8 cellular contexts compared by ENCODE assay signal in the genomic region with DNA sequence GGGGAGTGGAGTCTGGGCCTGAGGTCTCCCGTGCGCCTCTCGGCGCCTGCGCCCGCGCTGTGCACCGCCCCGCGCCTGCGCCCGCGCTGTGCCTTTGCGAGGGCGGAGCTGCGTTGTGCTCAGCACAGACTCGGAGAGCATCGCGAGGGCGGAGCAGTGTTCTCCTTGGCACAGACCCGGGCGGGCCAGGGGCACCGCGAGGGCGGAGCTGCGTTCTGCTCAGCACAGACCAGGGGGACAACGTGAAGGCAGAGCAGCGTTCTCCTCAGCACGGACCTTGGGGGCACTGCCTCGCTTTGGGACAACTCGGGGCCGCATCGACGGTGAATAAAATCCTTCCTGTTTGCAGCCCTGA.
A peak's percentile ranks its signal among the peaks of the same experiment; 100 is the strongest.
DNase-seq lines count a peak whose midpoint lies in the region; ATAC-seq, FAIRE-seq and TF ChIP-seq lines count a peak whose summit lies in the region.
"Not testable (repeated sequence)": the region's sequence is repeated elsewhere in the genome, so short reads cannot be mapped to it uniquely, and the experiment has no call there.

No MANE protein-coding gene starts in this region.

- H2BK12ac ChIP-seq in mesenchymal stem cell (ENCODE audit: low read length in 2 of 2), result not testable (repeated sequence)

- H2AFZ ChIP-seq in DND-41 (ENCODE audit: low read depth, low read length), result not testable (repeated sequence)
- H2AFZ ChIP-seq in PC-3 (ENCODE audit: low read length) (peak overlapping the region; percentile 61; the same call in 1 of the 2 replicates), astrocyte (ENCODE audit: low read depth, low read length) (peak overlapping the region; percentile 41), mesenchymal stem cell (ENCODE audit: low read depth, low read length) (peak overlapping the region; percentile 14)

- H3K4me2 ChIP-seq in DND-41 (ENCODE audit: insufficient read depth, low read length); mesenchymal stem cell (ENCODE audit: low read length, poor library complexity, severe bottlenecking): not testable (repeated sequence)
- H3K4me2 ChIP-seq in PC-3 (ENCODE audit: low read length), result peak overlapping the region; percentile 49; the same call in 1 of the 2 replicates
- peak overlapping the region; percentile 73 for H3K4me2 ChIP-seq in astrocyte (ENCODE audit: low read length)

- not testable (repeated sequence) for H3K9me3 Mint-ChIP-seq in astrocyte (ENCODE audit: unreplicated experiment)

- no CpG with 5 or more reads among the region's 34 CpGs for WGBS in mesenchymal stem cell

- not testable (repeated sequence) for H3K36me3 Mint-ChIP-seq in astrocyte (ENCODE audit: low read depth, unreplicated experiment)

- H4K20me1 ChIP-seq in DND-41 (ENCODE audit: insufficient read depth, low read length); PC-3 (ENCODE audit: low read length); astrocyte (ENCODE audit: insufficient read depth, low read length): not testable (repeated sequence)

- not testable (repeated sequence) for H3K23ac ChIP-seq in mesenchymal stem cell (ENCODE audit: low read length in 2 of 2)

- H4K91ac ChIP-seq in mesenchymal stem cell (ENCODE audit: low read length), result not testable (repeated sequence)

- not testable (repeated sequence) for H3K9me2 ChIP-seq in PC-3 (replicated peaks; ENCODE audit: low read length)

- H3K27ac Mint-ChIP-seq in astrocyte (ENCODE audit: unreplicated experiment), result not testable (repeated sequence)

- H3K79me2 ChIP-seq in DND-41 (ENCODE audit: insufficient read depth, low read length); PC-3 (ENCODE audit: low read length); astrocyte (ENCODE audit: insufficient read depth, low read length): not testable (repeated sequence)

- not testable (repeated sequence) for H3K4ac ChIP-seq in mesenchymal stem cell (ENCODE audit: low read depth in 1 of 2, low read length in 2 of 2)

- not testable (repeated sequence) for H4K8ac ChIP-seq in mesenchymal stem cell (ENCODE audit: low read length)

- H3K4me3 Mint-ChIP-seq in astrocyte (ENCODE audit: unreplicated experiment), result peak overlapping the region; percentile 84

- TF ChIP-seq CTCF in DND-41 (IDR thresholded peaks at IDR 0.05; ENCODE audit: borderline replicate concordance, extremely low read depth, low read length, poor library complexity, severe bottlenecking); PC-3 (conservative IDR thresholded peaks at IDR 0.05; ENCODE audit: low read depth, low read length); astrocyte (IDR thresholded peaks at IDR 0.05; ENCODE audit: insufficient read depth, low read depth, low read length); fibroblast of the aortic adventitia (IDR thresholded peaks at IDR 0.05; ENCODE audit: insufficient read depth, low read length): not testable (repeated sequence)

- BruUV-seq in PC-3 (replicated peaks; lab: Mats Ljungman, UMichigan), result not testable (repeated sequence)

- not testable (repeated sequence) for H3F3A ChIP-seq in PC-3 (ENCODE audit: low read length, unreplicated experiment)

- ATAC-seq in DND-41 (ENCODE audit: insufficient read depth, low read depth) (peak; percentile 100), GM21367 (IDR thresholded peaks at IDR 0.05; ENCODE audit: unreplicated experiment) (peak; percentile 99), HG03039 (IDR thresholded peaks at IDR 0.05; ENCODE audit: unreplicated experiment) (peak; percentile 100), PC-3 (peak; percentile 100)

- H3K4me1 Mint-ChIP-seq in astrocyte (ENCODE audit: low read depth, unreplicated experiment), result not testable (repeated sequence)

- CTCF ChIA-PET in PC-3 (lab: Charles Lee), result not testable (repeated sequence)

- H3K36me3 ChIP-seq in DND-41 (ENCODE audit: insufficient read depth, low read length); PC-3 (ENCODE audit: low read depth, low read length); astrocyte (ENCODE audit: insufficient read depth, low read length); mesenchymal stem cell (ENCODE audit: control insufficient read depth in 1 of 2, insufficient read depth in 2 of 2, low read depth in 1 of 2, low read length in 2 of 2): not testable (repeated sequence)

- not testable (repeated sequence) for H2BK5ac ChIP-seq in mesenchymal stem cell (ENCODE audit: low read depth, low read length, poor library complexity, severe bottlenecking)

- H3K4me3 ChIP-seq in DND-41 (ENCODE audit: low read depth in 1 of 2, low read length in 2 of 2), result not testable (repeated sequence)
- H3K4me3 ChIP-seq in PC-3 (ENCODE audit: low read length) (peak overlapping the region; percentile 53), astrocyte (ENCODE audit: insufficient read depth, low read depth, low read length) (peak overlapping the region; percentile 49), fibroblast of the aortic adventitia (ENCODE audit: low read depth, low read length) (peak overlapping the region; percentile 61), mesenchymal stem cell (ENCODE audit: insufficient read depth in 1 of 2, low read depth in 1 of 2, low read length in 2 of 2) (peak overlapping the region in 1 of 2 experiments; percentile 70), skin epidermis (peak overlapping the region in 6 of 7 experiments; percentile 18 to 48 (median 33))

- H3K4me1 ChIP-seq in DND-41 (ENCODE audit: insufficient read depth, low read length); PC-3 (ENCODE audit: insufficient read depth, low read length); astrocyte (ENCODE audit: insufficient read depth, low read length); mesenchymal stem cell (ENCODE audit: control insufficient read depth, insufficient read depth, low read depth, low read length): not testable (repeated sequence)

- not testable (repeated sequence) for H3K9me3 ChIP-seq in DND-41 (ENCODE audit: insufficient read depth, low read length, severe bottlenecking); PC-3 (ENCODE audit: low read length); astrocyte (ENCODE audit: insufficient read depth, low read depth, low read length); mesenchymal stem cell (ENCODE audit: control insufficient read depth, low read length)

- not testable (repeated sequence) for H3K9ac ChIP-seq in DND-41 (ENCODE audit: low read depth, low read length); PC-3 (ENCODE audit: low read length)
- H3K9ac ChIP-seq in astrocyte (ENCODE audit: low read length) (peak overlapping the region; percentile 67), mesenchymal stem cell (ENCODE audit: low read length) (peak overlapping the region; percentile 75)

- DNase-seq in DND-41, result not testable (repeated sequence)
- DNase-seq in PC-3, result peak; percentile 42
- DNase-seq in astrocyte (ENCODE audit: low read depth), result peak; percentile 11
- peak; percentile 43 for DNase-seq in fibroblast of the aortic adventitia (ENCODE audit: low read depth)
- DNase-seq in mesenchymal stem cell, result peak; percentile 53

- H3K18ac ChIP-seq in mesenchymal stem cell (ENCODE audit: low read depth in 1 of 2, low read length in 2 of 2), result peak overlapping the region in 1 of 2 experiments; percentile 21

- H2BK120ac ChIP-seq in mesenchymal stem cell (ENCODE audit: low read depth, low read length), result not testable (repeated sequence)

- not testable (repeated sequence) for H3K79me1 ChIP-seq in mesenchymal stem cell (replicated peaks; ENCODE audit: low read length, poor library complexity, severe bottlenecking)

- not testable (repeated sequence) for H3K27ac ChIP-seq in DND-41 (ENCODE audit: low read length); PC-3 (ENCODE audit: low read length); astrocyte (ENCODE audit: low read depth, low read length); mesenchymal stem cell (ENCODE audit: low read length, poor library complexity, severe bottlenecking); skin epidermis

- H2AK5ac ChIP-seq in mesenchymal stem cell (ENCODE audit: low read length, severe bottlenecking), result not testable (repeated sequence)

- H3K27me3 ChIP-seq in DND-41 (ENCODE audit: insufficient read depth, low read length, poor library complexity); PC-3 (ENCODE audit: low read length); astrocyte (ENCODE audit: insufficient read depth, low read length); mesenchymal stem cell (ENCODE audit: control insufficient read depth in 1 of 2, insufficient read depth in 1 of 2, low read length in 2 of 2): not testable (repeated sequence)

- H3K14ac ChIP-seq in mesenchymal stem cell (ENCODE audit: low read length in 2 of 2), result not testable (repeated sequence)

- FAIRE-seq in astrocyte (lab: Jason Lieb, UNC), result not testable (repeated sequence)

- intact Hi-C loops in PC-3 (cut with micrococcal nuclease), result not testable (repeated sequence)

- POLR2A ChIA-PET in PC-3 (lab: Charles Lee; ENCODE audit: unreplicated experiment), result not testable (repeated sequence)

- not testable (repeated sequence) for H2BK15ac ChIP-seq in mesenchymal stem cell (ENCODE audit: low read depth, poor library complexity, severe bottlenecking)

- not testable (repeated sequence) for H3K27me3 Mint-ChIP-seq in astrocyte (ENCODE audit: low read depth, unreplicated experiment)
